2 cellular contexts compared by ENCODE assay signal in the genomic region with DNA sequence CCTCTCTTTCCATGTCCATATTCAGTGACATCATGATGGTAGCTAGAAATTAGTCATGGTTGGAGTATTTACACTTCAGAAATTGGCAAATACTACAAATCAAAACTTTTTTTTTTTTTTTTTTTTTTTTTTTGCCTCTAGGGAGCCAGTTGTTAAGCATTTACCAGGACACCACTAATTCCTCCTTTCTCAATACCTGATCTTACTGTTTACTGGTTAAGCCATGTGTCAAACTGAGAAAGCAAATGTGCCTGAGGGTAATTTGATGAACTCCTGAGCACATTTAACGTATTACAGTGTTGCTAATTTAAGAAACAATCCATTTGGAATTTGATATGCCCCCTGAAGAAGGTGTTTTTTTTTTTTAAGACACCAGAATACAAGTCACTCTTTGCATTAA.
TF ChIP-seq lines count a peak whose summit lies in the region.

No MANE protein-coding gene starts in this region.

TF ChIP-seq in HEK293, 187 proteins besides CTCF, POLR2A, EP300 and RAD21 (continued from another document):
- TF ChIP-seq, protein P1, sequence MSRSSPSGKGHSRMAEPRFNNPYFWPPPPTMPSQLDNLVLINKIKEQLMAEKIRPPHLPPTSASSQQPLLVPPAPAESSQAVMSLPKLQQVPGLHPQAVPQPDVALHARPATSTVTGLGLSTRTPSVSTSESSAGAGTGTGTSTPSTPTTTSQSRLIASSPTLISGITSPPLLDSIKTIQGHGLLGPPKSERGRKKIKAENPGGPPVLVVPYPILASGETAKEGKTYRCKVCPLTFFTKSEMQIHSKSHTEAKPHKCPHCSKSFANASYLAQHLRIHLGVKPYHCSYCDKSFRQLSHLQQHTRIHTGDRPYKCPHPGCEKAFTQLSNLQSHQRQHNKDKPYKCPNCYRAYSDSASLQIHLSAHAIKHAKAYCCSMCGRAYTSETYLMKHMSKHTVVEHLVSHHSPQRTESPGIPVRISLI (tag by site-specific recombination; IDR thresholded peaks at IDR 0.05), result peak; percentile 41; the same call in 1 of the 2 replicates
- peak; percentile 70 for TF ChIP-seq ZNF112 (tag by site-specific recombination; IDR thresholded peaks at IDR 0.05)
- no peak for TF ChIP-seq ZNF426 (tag by site-specific recombination; IDR thresholded peaks at IDR 0.05)

TF ChIP-seq in GM12878, 131 proteins besides CTCF, POLR2A, EP300 and RAD21:
- TF ChIP-seq, protein P2, sequence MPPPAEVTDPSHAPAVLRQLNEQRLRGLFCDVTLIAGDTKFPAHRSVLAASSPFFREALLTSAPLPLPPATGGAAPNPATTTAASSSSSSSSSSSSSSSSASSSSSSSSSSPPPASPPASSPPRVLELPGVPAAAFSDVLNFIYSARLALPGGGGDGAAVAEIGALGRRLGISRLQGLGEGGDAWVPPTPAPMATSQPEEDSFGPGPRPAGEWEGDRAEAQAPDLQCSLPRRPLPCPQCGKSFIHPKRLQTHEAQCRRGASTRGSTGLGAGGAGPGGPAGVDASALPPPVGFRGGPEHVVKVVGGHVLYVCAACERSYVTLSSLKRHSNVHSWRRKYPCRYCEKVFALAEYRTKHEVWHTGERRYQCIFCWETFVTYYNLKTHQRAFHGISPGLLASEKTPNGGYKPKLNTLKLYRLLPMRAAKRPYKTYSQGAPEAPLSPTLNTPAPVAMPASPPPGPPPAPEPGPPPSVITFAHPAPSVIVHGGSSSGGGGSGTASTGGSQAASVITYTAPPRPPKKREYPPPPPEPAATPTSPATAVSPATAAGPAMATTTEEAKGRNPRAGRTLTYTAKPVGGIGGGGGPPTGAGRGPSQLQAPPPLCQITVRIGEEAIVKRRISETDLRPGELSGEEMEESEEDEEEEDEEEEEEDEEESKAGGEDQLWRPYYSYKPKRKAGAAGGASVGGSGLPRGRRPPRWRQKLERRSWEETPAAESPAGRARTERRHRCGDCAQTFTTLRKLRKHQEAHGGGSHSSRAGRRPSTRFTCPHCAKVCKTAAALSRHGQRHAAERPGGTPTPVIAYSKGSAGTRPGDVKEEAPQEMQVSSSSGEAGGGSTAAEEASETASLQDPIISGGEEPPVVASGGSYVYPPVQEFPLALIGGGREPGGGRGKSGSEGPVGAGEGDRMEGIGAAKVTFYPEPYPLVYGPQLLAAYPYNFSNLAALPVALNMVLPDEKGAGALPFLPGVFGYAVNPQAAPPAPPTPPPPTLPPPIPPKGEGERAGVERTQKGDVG (CRISPR knock-in tag; IDR thresholded peaks at IDR 0.05), result no peak
- TF ChIP-seq, protein P3, sequence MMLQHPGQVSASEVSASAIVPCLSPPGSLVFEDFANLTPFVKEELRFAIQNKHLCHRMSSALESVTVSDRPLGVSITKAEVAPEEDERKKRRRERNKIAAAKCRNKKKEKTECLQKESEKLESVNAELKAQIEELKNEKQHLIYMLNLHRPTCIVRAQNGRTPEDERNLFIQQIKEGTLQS (IDR thresholded peaks at IDR 0.05; ENCODE audit: borderline replicate concordance, extremely low read depth, low read depth, low read length), result no peak
- TF ChIP-seq HDGF (IDR thresholded peaks at IDR 0.05), result no peak
- TF ChIP-seq, protein P4, sequence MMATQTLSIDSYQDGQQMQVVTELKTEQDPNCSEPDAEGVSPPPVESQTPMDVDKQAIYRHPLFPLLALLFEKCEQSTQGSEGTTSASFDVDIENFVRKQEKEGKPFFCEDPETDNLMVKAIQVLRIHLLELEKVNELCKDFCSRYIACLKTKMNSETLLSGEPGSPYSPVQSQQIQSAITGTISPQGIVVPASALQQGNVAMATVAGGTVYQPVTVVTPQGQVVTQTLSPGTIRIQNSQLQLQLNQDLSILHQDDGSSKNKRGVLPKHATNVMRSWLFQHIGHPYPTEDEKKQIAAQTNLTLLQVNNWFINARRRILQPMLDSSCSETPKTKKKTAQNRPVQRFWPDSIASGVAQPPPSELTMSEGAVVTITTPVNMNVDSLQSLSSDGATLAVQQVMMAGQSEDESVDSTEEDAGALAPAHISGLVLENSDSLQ (IDR thresholded peaks at IDR 0.05), result no peak
- no peak for TF ChIP-seq IKZF1 (conservative IDR thresholded peaks at IDR 0.05)
- TF ChIP-seq ZBED1 (IDR thresholded peaks at IDR 0.05; ENCODE audit: borderline replicate concordance), result no peak
- TF ChIP-seq POLR2AphosphoS2 (IDR thresholded peaks at IDR 0.05; ENCODE audit: low read depth, low read length), result no peak
- no peak for TF ChIP-seq CBFB (IDR thresholded peaks at IDR 0.05; ENCODE audit: low read depth)
- TF ChIP-seq, protein P5, sequence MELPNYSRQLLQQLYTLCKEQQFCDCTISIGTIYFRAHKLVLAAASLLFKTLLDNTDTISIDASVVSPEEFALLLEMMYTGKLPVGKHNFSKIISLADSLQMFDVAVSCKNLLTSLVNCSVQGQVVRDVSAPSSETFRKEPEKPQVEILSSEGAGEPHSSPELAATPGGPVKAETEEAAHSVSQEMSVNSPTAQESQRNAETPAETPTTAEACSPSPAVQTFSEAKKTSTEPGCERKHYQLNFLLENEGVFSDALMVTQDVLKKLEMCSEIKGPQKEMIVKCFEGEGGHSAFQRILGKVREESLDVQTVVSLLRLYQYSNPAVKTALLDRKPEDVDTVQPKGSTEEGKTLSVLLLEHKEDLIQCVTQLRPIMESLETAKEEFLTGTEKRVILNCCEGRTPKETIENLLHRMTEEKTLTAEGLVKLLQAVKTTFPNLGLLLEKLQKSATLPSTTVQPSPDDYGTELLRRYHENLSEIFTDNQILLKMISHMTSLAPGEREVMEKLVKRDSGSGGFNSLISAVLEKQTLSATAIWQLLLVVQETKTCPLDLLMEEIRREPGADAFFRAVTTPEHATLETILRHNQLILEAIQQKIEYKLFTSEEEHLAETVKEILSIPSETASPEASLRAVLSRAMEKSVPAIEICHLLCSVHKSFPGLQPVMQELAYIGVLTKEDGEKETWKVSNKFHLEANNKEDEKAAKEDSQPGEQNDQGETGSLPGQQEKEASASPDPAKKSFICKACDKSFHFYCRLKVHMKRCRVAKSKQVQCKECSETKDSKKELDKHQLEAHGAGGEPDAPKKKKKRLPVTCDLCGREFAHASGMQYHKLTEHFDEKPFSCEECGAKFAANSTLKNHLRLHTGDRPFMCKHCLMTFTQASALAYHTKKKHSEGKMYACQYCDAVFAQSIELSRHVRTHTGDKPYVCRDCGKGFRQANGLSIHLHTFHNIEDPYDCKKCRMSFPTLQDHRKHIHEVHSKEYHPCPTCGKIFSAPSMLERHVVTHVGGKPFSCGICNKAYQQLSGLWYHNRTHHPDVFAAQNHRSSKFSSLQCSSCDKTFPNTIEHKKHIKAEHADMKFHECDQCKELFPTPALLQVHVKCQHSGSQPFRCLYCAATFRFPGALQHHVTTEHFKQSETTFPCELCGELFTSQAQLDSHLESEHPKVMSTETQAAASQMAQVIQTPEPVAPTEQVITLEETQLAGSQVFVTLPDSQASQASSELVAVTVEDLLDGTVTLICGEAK (IDR thresholded peaks at IDR 0.05; ENCODE audit: borderline replicate concordance), result no peak
- TF ChIP-seq CREM (IDR thresholded peaks at IDR 0.05; ENCODE audit: low read depth), result no peak
- TF ChIP-seq, protein P6, sequence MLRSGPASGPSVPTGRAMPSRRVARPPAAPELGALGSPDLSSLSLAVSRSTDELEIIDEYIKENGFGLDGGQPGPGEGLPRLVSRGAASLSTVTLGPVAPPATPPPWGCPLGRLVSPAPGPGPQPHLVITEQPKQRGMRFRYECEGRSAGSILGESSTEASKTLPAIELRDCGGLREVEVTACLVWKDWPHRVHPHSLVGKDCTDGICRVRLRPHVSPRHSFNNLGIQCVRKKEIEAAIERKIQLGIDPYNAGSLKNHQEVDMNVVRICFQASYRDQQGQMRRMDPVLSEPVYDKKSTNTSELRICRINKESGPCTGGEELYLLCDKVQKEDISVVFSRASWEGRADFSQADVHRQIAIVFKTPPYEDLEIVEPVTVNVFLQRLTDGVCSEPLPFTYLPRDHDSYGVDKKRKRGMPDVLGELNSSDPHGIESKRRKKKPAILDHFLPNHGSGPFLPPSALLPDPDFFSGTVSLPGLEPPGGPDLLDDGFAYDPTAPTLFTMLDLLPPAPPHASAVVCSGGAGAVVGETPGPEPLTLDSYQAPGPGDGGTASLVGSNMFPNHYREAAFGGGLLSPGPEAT (IDR thresholded peaks at IDR 0.05; ENCODE audit: low read depth), result no peak
- TF ChIP-seq PML (IDR thresholded peaks at IDR 0.05; ENCODE audit: low read length), result no peak
- no peak for TF ChIP-seq TBL1XR1 (IDR thresholded peaks at IDR 0.05; ENCODE audit: low read depth, low read length)
- no peak for TF ChIP-seq NR2C1 (IDR thresholded peaks at IDR 0.05)
- TF ChIP-seq RCOR1 (conservative IDR thresholded peaks at IDR 0.05; ENCODE audit: low read depth, low read length), result no peak
